26 cellular contexts compared by ENCODE assay signal in the genomic region with DNA sequence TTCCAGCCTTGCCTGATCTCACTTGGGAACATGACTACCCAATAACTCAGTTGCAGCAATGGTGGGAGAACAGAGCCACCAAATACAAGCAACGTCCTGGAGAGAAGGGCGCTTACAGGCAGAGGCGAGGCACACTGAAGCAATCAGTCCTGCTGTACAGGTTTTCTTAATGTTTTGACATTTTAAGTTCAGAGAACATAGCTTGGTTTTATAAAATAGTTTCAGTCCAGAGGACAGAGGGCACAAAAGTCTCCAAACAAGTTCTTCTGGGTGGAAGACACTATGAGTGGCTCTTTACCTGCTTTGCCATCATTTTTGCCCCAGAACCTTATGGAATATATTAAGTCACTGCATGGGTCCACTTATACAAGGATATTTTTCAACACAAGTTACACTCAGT.
"Had no signal": no experiment of that assay in that cellular context is flagged by ENCODE, and none has a peak within 500 bp of the region (broad histone marks: within the 10 kb centered on the region; RNA-seq: fewer than 3 reads in every experiment).

No MANE protein-coding gene starts in this region.

- H3K27ac Mint-ChIP-seq: activated B cell treated with CpG ODN at 0.5 μM for 24 hours; activated CD4-positive, alpha-beta T cell treated with anti-CD3 and anti-CD28 coated beads for 36 hours; activated naive CD8-positive, alpha-beta T cell treated with anti-CD3 and anti-CD28 coated beads for 36 hours; activated T-helper 2 cell treated with anti-CD3 and anti-CD28 coated beads, Interferon-gamma antibody, Interleukin-2, Interleukin-4, amounts not matched to agents 10 μg/mL and 5 μg/mL and 100 μg/mL, durations not matched to agents 14 hours and 24 hours and 36 hours; endodermal cell; memory B cell; nephron progenitor cell; stimulated activated naive B cell treated with anti-CD40 and anti-IgM and Interleukin-4, amounts not matched to agents 10 μg/mL and 1 μg/mL and 100 μg/mL, for 72 hours; T-helper 1 cell treated with Interleukin-12 subunit alpha and Interleukin-12 subunit beta and Interleukin-4 antibody, amounts not matched to agents 30 μg/mL and 1 μg/mL, for 36 hours had no signal

- H3K27ac ChIP-seq: breast epithelium, colonic mucosa, gastrocnemius medialis, right lobe of liver, upper lobe of left lung had no signal

- H3K9me3 ChIP-seq: breast epithelium, colonic mucosa, gastrocnemius medialis, right lobe of liver, testis, upper lobe of left lung had no signal

- H3K27me3 ChIP-seq: breast epithelium, colonic mucosa, right lobe of liver, testis, upper lobe of left lung had no signal

- H3K4me1 ChIP-seq: breast epithelium, colonic mucosa, gastrocnemius medialis, right lobe of liver, upper lobe of left lung had no signal

- ATAC-seq: activated CD4-positive, alpha-beta T cell treated with anti-CD3 and anti-CD28 coated beads for 36 hours; activated T-cell treated with anti-CD3 and anti-CD28 coated beads, Interleukin-2, amount 50 U/mL, for 4 hours; gastrocnemius medialis; left colon; right lobe of liver; stimulated activated naive B cell treated with anti-CD40 and anti-IgM and Interleukin-4, amounts not matched to agents 10 μg/mL and 1 μg/mL and 100 μg/mL, for 72 hours had no signal

- DNase-seq: activated B cell treated with CpG ODN at 0.5 μM for 24 hours; activated CD4-positive, alpha-beta T cell treated with anti-CD3 and anti-CD28 coated beads for 36 hours; activated CD4-positive, alpha-beta T cell treated with anti-CD3 and anti-CD28 coated beads, Interleukin-2, amount 50 U/mL, for 4 hours; activated CD8-positive, alpha-beta memory T cell treated with anti-CD3 and anti-CD28 coated beads, Interleukin-2, amount 50 U/mL, for 4 hours; activated naive CD4-positive, alpha-beta T cell; activated naive CD8-positive, alpha-beta T cell treated with anti-CD3 and anti-CD28 coated beads for 36 hours; activated T-cell treated with anti-CD3 and anti-CD28 coated beads, Interleukin-2, amount 50 U/mL, for 4 hours; colonic mucosa; endodermal cell; gastrocnemius medialis; left colon; nephron progenitor cell; occipital lobe; right lobe of liver; small intestine; stimulated activated CD4-positive, alpha-beta T cell treated with anti-CD3 and anti-CD28 coated beads, Interleukin-2, amount 100 ng/mL, for 48 hours; stimulated activated CD8-positive, alpha-beta memory T cell treated with anti-CD3 and anti-CD28 coated beads, Interleukin-4, amount 100 ng/mL, for 48 hours; stimulated activated naive B cell treated with anti-CD40 and anti-IgM and Interleukin-4, amounts not matched to agents 10 μg/mL and 1 μg/mL and 100 μg/mL, for 72 hours; T1000; testis; upper lobe of left lung had no signal

- H3K36me3 ChIP-seq: breast epithelium, colonic mucosa, gastrocnemius medialis, right lobe of liver, upper lobe of left lung had no signal

- H3K4me3 Mint-ChIP-seq: activated B cell treated with CpG ODN at 0.5 μM for 24 hours; activated CD4-positive, alpha-beta T cell treated with anti-CD3 and anti-CD28 coated beads for 36 hours; activated naive CD8-positive, alpha-beta T cell treated with anti-CD3 and anti-CD28 coated beads for 36 hours; activated T-cell treated with anti-CD3 and anti-CD28 coated beads, Interleukin-2, amount 50 U/mL, for 4 hours; central memory CD8-positive, alpha-beta T cell; endodermal cell; memory B cell; nephron progenitor cell; stimulated activated naive B cell treated with anti-CD40 and anti-IgM and Interleukin-4, amounts not matched to agents 10 μg/mL and 1 μg/mL and 100 μg/mL, for 72 hours; T-helper 1 cell treated with Interleukin-12 subunit alpha and Interleukin-12 subunit beta and Interleukin-4 antibody, amounts not matched to agents 30 μg/mL and 1 μg/mL, for 36 hours had no signal

- H3K4me3 ChIP-seq: breast epithelium, colonic mucosa, gastrocnemius medialis, right lobe of liver, testis, upper lobe of left lung had no signal

- H3K9me3 Mint-ChIP-seq: activated B cell treated with CpG ODN at 0.5 μM for 24 hours; activated naive CD8-positive, alpha-beta T cell treated with anti-CD3 and anti-CD28 coated beads for 36 hours; activated T-cell treated with anti-CD3 and anti-CD28 coated beads, Interleukin-2, amount 50 U/mL, for 4 hours; activated T-helper 2 cell treated with anti-CD3 and anti-CD28 coated beads, Interferon-gamma antibody, Interleukin-2, Interleukin-4, amounts not matched to agents 10 μg/mL and 5 μg/mL and 100 μg/mL, durations not matched to agents 14 hours and 24 hours and 36 hours; central memory CD8-positive, alpha-beta T cell; endodermal cell; memory B cell; nephron progenitor cell; stimulated activated naive B cell treated with anti-CD40 and anti-IgM and Interleukin-4, amounts not matched to agents 10 μg/mL and 1 μg/mL and 100 μg/mL, for 72 hours; T-helper 1 cell treated with Interleukin-12 subunit alpha and Interleukin-12 subunit beta and Interleukin-4 antibody, amounts not matched to agents 30 μg/mL and 1 μg/mL, for 36 hours had no signal

- H3K36me3 Mint-ChIP-seq: activated naive CD8-positive, alpha-beta T cell treated with anti-CD3 and anti-CD28 coated beads for 36 hours; memory B cell; stimulated activated naive B cell treated with anti-CD40 and anti-IgM and Interleukin-4, amounts not matched to agents 10 μg/mL and 1 μg/mL and 100 μg/mL, for 72 hours had no signal
